ENCODE assay signal across 1 cellular context in genomic region chr19:10420444-10421239, GRCh38.
TF ChIP-seq lines count a peak whose summit lies in the region.

TSS of gene PDE4A (plus strand) at chr19:10420538. CDS start at chr19:10420765, 227 bp downstream.

TF ChIP-seq in K562, 482 proteins besides CTCF, POLR2A, EP300 and RAD21 (continued from another document and continues in another):
- TF ChIP-seq, protein P1, sequence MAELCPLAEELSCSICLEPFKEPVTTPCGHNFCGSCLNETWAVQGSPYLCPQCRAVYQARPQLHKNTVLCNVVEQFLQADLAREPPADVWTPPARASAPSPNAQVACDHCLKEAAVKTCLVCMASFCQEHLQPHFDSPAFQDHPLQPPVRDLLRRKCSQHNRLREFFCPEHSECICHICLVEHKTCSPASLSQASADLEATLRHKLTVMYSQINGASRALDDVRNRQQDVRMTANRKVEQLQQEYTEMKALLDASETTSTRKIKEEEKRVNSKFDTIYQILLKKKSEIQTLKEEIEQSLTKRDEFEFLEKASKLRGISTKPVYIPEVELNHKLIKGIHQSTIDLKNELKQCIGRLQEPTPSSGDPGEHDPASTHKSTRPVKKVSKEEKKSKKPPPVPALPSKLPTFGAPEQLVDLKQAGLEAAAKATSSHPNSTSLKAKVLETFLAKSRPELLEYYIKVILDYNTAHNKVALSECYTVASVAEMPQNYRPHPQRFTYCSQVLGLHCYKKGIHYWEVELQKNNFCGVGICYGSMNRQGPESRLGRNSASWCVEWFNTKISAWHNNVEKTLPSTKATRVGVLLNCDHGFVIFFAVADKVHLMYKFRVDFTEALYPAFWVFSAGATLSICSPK (IDR thresholded peaks at IDR 0.05; ENCODE audit: borderline replicate concordance): no peak
- TF ChIP-seq KDM5B (IDR thresholded peaks at IDR 0.05; ENCODE audit: insufficient replicate concordance, low read depth, low read length) (peak; percentile 54), DLX4 (CRISPR knock-in tag; IDR thresholded peaks at IDR 0.05) (no peak), CCAR2 (IDR thresholded peaks at IDR 0.05; ENCODE audit: low read depth, low read length) (no peak), TAL1 (IDR thresholded peaks at IDR 0.05) (no peak), ZNF212 (CRISPR knock-in tag; IDR thresholded peaks at IDR 0.05) (no peak), ZNF57 (CRISPR knock-in tag; IDR thresholded peaks at IDR 0.05) (no peak), RAD51 (IDR thresholded peaks at IDR 0.05; ENCODE audit: borderline replicate concordance, low read depth) (no peak), CGGBP1 (CRISPR knock-in tag; IDR thresholded peaks at IDR 0.05) (no peak), ZFP30 (CRISPR knock-in tag; IDR thresholded peaks at IDR 0.05; ENCODE audit: borderline replicate concordance) (no peak), TSC22D4 (tag; IDR thresholded peaks at IDR 0.05) (no peak), PCBP1 (IDR thresholded peaks at IDR 0.05; ENCODE audit: low read depth, low read length, poor library complexity, severe bottlenecking) (peak; percentile 52), CBFA2T2 (conservative IDR thresholded peaks at IDR 0.05) (no peak), VEZF1 (CRISPR knock-in tag; IDR thresholded peaks at IDR 0.05) (peak; percentile 70), NR3C1 (CRISPR knock-in tag; IDR thresholded peaks at IDR 0.05) (no peak), HDAC8 (tag; IDR thresholded peaks at IDR 0.05) (no peak), ZNF408 (CRISPR knock-in tag; IDR thresholded peaks at IDR 0.05; ENCODE audit: low read depth) (no peak), TEAD1 (CRISPR knock-in tag; IDR thresholded peaks at IDR 0.05) (0 out of 4 replicates have a peak, but pooled peaks of 1 of the 2 experiments have one; percentile 48), MCM2 (IDR thresholded peaks at IDR 0.05; ENCODE audit: low read depth) (no peak), IRF9 (tag; IDR thresholded peaks at IDR 0.05) (no peak), TFAP4 (CRISPR knock-in tag; IDR thresholded peaks at IDR 0.05; ENCODE audit: borderline replicate concordance) (peak; percentile 64; the same call in 1 of the 2 replicates), ATF1 (CRISPR knock-in tag; IDR thresholded peaks at IDR 0.05) (no peak), ATF1 (tag; IDR thresholded peaks at IDR 0.05) (0 out of 2 replicates have a peak, but pooled peaks have one; percentile 3), DDX20 (tag; IDR thresholded peaks at IDR 0.05; ENCODE audit: low read depth) (no peak), ZNF165 (CRISPR knock-in tag; IDR thresholded peaks at IDR 0.05; ENCODE audit: borderline replicate concordance) (no peak), KLF16 (IDR thresholded peaks at IDR 0.05) (0 out of 2 replicates have a peak, but pooled peaks have one; percentile 0), ZNF436 (CRISPR knock-in tag; IDR thresholded peaks at IDR 0.05) (no peak), TAF7 (tag; IDR thresholded peaks at IDR 0.05) (no peak), FOXJ2 (tag; IDR thresholded peaks at IDR 0.05) (no peak), CREBBP (IDR thresholded peaks at IDR 0.05; ENCODE audit: low read depth, low read length) (no peak), CREB1 (IDR thresholded peaks at IDR 0.05) (peak; percentile 47; the same call in 1 of the 2 replicates), CREB1 (CRISPR knock-in tag; IDR thresholded peaks at IDR 0.05) (no peak), HNRNPK (IDR thresholded peaks at IDR 0.05; ENCODE audit: low read depth, low read length, poor library complexity, severe bottlenecking) (no peak), SPI1 (IDR thresholded peaks at IDR 0.05; ENCODE audit: borderline replicate concordance, low read depth, low read length) (no peak), SP2 (IDR thresholded peaks at IDR 0.05; ENCODE audit: extremely low read depth, low read depth, low read length, poor library complexity, severe bottlenecking) (no peak), E2F8 (IDR thresholded peaks at IDR 0.05; ENCODE audit: low read depth, partially characterized antibody) (no peak), ESRRA (IDR thresholded peaks at IDR 0.05; ENCODE audit: borderline replicate concordance, low read depth) (no peak), HES1 (IDR thresholded peaks at IDR 0.05; ENCODE audit: low read depth) (no peak), ZNF311 (CRISPR knock-in tag; IDR thresholded peaks at IDR 0.05) (no peak), HSF4 (CRISPR knock-in tag; IDR thresholded peaks at IDR 0.05; ENCODE audit: borderline replicate concordance) (no peak), HMGXB4 (CRISPR knock-in tag; IDR thresholded peaks at IDR 0.05) (peak; percentile 65; the same call in 1 of the 2 replicates), ELF4 (CRISPR knock-in tag; IDR thresholded peaks at IDR 0.05) (no peak), E2F1 (CRISPR knock-in tag; IDR thresholded peaks at IDR 0.05) (no peak)
- TF ChIP-seq, protein P2, sequence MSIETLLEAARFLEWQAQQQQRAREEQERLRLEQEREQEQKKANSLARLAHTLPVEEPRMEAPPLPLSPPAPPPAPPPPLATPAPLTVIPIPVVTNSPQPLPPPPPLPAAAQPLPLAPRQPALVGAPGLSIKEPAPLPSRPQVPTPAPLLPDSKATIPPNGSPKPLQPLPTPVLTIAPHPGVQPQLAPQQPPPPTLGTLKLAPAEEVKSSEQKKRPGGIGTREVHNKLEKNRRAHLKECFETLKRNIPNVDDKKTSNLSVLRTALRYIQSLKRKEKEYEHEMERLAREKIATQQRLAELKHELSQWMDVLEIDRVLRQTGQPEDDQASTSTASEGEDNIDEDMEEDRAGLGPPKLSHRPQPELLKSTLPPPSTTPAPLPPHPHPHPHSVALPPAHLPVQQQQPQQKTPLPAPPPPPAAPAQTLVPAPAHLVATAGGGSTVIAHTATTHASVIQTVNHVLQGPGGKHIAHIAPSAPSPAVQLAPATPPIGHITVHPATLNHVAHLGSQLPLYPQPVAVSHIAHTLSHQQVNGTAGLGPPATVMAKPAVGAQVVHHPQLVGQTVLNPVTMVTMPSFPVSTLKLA (conservative IDR thresholded peaks at IDR 0.05): peak; percentile 43 to 70; a peak in 3 of 4 replicates
- TF ChIP-seq, protein P3, sequence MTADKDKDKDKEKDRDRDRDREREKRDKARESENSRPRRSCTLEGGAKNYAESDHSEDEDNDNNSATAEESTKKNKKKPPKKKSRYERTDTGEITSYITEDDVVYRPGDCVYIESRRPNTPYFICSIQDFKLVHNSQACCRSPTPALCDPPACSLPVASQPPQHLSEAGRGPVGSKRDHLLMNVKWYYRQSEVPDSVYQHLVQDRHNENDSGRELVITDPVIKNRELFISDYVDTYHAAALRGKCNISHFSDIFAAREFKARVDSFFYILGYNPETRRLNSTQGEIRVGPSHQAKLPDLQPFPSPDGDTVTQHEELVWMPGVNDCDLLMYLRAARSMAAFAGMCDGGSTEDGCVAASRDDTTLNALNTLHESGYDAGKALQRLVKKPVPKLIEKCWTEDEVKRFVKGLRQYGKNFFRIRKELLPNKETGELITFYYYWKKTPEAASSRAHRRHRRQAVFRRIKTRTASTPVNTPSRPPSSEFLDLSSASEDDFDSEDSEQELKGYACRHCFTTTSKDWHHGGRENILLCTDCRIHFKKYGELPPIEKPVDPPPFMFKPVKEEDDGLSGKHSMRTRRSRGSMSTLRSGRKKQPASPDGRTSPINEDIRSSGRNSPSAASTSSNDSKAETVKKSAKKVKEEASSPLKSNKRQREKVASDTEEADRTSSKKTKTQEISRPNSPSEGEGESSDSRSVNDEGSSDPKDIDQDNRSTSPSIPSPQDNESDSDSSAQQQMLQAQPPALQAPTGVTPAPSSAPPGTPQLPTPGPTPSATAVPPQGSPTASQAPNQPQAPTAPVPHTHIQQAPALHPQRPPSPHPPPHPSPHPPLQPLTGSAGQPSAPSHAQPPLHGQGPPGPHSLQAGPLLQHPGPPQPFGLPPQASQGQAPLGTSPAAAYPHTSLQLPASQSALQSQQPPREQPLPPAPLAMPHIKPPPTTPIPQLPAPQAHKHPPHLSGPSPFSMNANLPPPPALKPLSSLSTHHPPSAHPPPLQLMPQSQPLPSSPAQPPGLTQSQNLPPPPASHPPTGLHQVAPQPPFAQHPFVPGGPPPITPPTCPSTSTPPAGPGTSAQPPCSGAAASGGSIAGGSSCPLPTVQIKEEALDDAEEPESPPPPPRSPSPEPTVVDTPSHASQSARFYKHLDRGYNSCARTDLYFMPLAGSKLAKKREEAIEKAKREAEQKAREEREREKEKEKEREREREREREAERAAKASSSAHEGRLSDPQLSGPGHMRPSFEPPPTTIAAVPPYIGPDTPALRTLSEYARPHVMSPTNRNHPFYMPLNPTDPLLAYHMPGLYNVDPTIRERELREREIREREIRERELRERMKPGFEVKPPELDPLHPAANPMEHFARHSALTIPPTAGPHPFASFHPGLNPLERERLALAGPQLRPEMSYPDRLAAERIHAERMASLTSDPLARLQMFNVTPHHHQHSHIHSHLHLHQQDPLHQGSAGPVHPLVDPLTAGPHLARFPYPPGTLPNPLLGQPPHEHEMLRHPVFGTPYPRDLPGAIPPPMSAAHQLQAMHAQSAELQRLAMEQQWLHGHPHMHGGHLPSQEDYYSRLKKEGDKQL (CRISPR knock-in tag; IDR thresholded peaks at IDR 0.05; ENCODE audit: borderline replicate concordance): no peak
